9 cellular contexts compared by ENCODE assay signal in genomic region chr18:44846450-44846849, GRCh38.
"Had no signal": no experiment of that assay in that cellular context is flagged by ENCODE, and none has a peak within 500 bp of the region (broad histone marks: within the 10 kb centered on the region; RNA-seq: fewer than 3 reads in every experiment).

No MANE protein-coding gene starts in this region.

- H2AFZ ChIP-seq: GM23338 had no signal

- H3K4me2 ChIP-seq: GM23338 had no signal

- H3K4me3 Mint-ChIP-seq: GM23338, H9 had no signal

- H3K27ac Mint-ChIP-seq: GM23338, H9 had no signal

- H3K4me3 ChIP-seq: GM23338, K562 had no signal

- DNase-seq: H9, HCEC 1CT, IMR-90, KG1 had no signal

- ATAC-seq: GM23338, K562 had no signal

- FAIRE-seq: H1, H54, HTR-8/SVneo, K562 had no signal

- H3K9me3 Mint-ChIP-seq: GM23338 had no signal
